In genomic region chr16:20868890-20869289, GRCh38 we compare ENCODE assay signal across 8 cellular contexts. TPM values are rescaled to one million over a fixed set of nuclear protein-coding genes. Genes with fewer than 3 reads are reported as not detected.
A peak's percentile ranks its signal among the peaks of the same experiment; 100 is the strongest.
DNase-seq lines count a peak whose midpoint lies in the region; ATAC-seq lines count a peak whose summit lies in the region.

No MANE protein-coding gene starts in this region.

- peaks cover 11% of the 10 kb centered on the region for H3K36me3 ChIP-seq in MG63

- CTCF ChIA-PET in T-cell (lab: Charles Lee) = no interaction called here

- intact Hi-C loops in left colon (cut with DNase I, micrococcal nuclease) = loop anchor here in 1 of 2 donors (10.0 kb wide), 1 partner anchor 46 kb away; no protein-coding TSS in a partner anchor
- intact Hi-C loops in activated CD4-positive, alpha-beta T cell treated with anti-CD3 and anti-CD28 coated beads, Interleukin-2, amount 10 ng/mL, durations not matched to agents 24 days and 14 days (cut with micrococcal nuclease) = no loop called here

- peak overlapping the region; percentile 11 for H3K27ac ChIP-seq in cingulate gyrus (ENCODE audit: low read depth, low read length)
- H3K27ac ChIP-seq in substantia nigra (ENCODE audit: low read depth, low read length, poor library complexity, severe bottlenecking) = peak overlapping the region; percentile 43

- H3K36me3 Mint-ChIP-seq in T-cell = peaks cover 23% of the 10 kb centered on the region
- peaks cover 36% of the 10 kb centered on the region for H3K36me3 Mint-ChIP-seq in activated CD4-positive, alpha-beta T cell treated with anti-CD3 and anti-CD28 coated beads, Interleukin-2, amount 10 ng/mL, durations not matched to agents 24 days and 14 days (ENCODE audit: low read depth)

- H3K4me3 ChIP-seq in MG63 = no peak overlapping the region

- POLR2A ChIA-PET in T-cell (lab: Charles Lee) = no interaction called here

- peak; percentile 99 for ATAC-seq in left colon
- ATAC-seq in T-cell (replicated peaks in 1 of 4) = no peak
- no peak for ATAC-seq in GM19023 (IDR thresholded peaks at IDR 0.05; ENCODE audit: unreplicated experiment)
- ATAC-seq in HG02763 (IDR thresholded peaks at IDR 0.05; ENCODE audit: unreplicated experiment) = no peak

- no peak overlapping the region for H3K27ac Mint-ChIP-seq in T-cell
- H3K27ac Mint-ChIP-seq in activated CD4-positive, alpha-beta T cell treated with anti-CD3 and anti-CD28 coated beads, Interleukin-2, amount 10 ng/mL, durations not matched to agents 24 days and 14 days = no peak overlapping the region

- H3K4me1 Mint-ChIP-seq in T-cell = peaks cover 23 to 53% (median 29%) of the 10 kb centered on the region in 3 donors
- peaks cover 59% of the 10 kb centered on the region for H3K4me1 Mint-ChIP-seq in activated CD4-positive, alpha-beta T cell treated with anti-CD3 and anti-CD28 coated beads, Interleukin-2, amount 10 ng/mL, durations not matched to agents 24 days and 14 days

- no peaks in the 10 kb centered on the region for H3K9me3 ChIP-seq in MG63

- no peak overlapping the region for H3K4me3 Mint-ChIP-seq in T-cell
- H3K4me3 Mint-ChIP-seq in activated CD4-positive, alpha-beta T cell treated with anti-CD3 and anti-CD28 coated beads, Interleukin-2, amount 10 ng/mL, durations not matched to agents 24 days and 14 days = no peak overlapping the region

- H3K9me3 Mint-ChIP-seq in T-cell = no peaks in the 10 kb centered on the region
- no peaks in the 10 kb centered on the region for H3K9me3 Mint-ChIP-seq in activated CD4-positive, alpha-beta T cell treated with anti-CD3 and anti-CD28 coated beads, Interleukin-2, amount 10 ng/mL, durations not matched to agents 24 days and 14 days

- no peaks in the 10 kb centered on the region for H3K27me3 ChIP-seq in MG63

- H3K27me3 Mint-ChIP-seq in T-cell = no peaks in the 10 kb centered on the region
- no peaks in the 10 kb centered on the region for H3K27me3 Mint-ChIP-seq in activated CD4-positive, alpha-beta T cell treated with anti-CD3 and anti-CD28 coated beads, Interleukin-2, amount 10 ng/mL, durations not matched to agents 24 days and 14 days

- DNase-seq in MG63 = peak; percentile 95
- peak; percentile 84 to 88 for DNase-seq in left colon
- peak in 47 of 49 donors; percentile 11 to 86 (median 71) for DNase-seq in substantia nigra (lab: John Stamatoyannopoulos, UW)
- DNase-seq in T-cell = no peak
- DNase-seq in activated CD4-positive, alpha-beta T cell treated with anti-CD3 and anti-CD28 coated beads, Interleukin-2, amount 10 ng/mL, durations not matched to agents 24 days and 14 days = no peak

RNA-seq across cellular contexts. Expression of gene DCUN1D3, which starts 31.3 kb away (rescaled TPM):
- 15.6 and 16.8 TPM in 2 replicates for total RNA-seq in MG63 (2014; rRNA removed; shearing (Covaris generic); ENCODE audit: low replicate concordance)
- 10 to 100 TPM; 12.4 to 14.0 TPM for total RNA-seq in left colon
- 1 to 10 TPM; 3.3 to 7.5 (median 5.7) TPM for total RNA-seq in T-cell
- total RNA-seq in activated CD4-positive, alpha-beta T cell treated with anti-CD3 and anti-CD28 coated beads, Interleukin-2, amount 10 ng/mL, durations not matched to agents 24 days and 14 days = 10.8 and 12.3 TPM in 2 replicates

RNA-seq across cellular contexts. Expression of gene LYRM1, which starts 31.7 kb away (rescaled TPM):
- 65.9 and 78.8 TPM in 2 replicates for total RNA-seq in MG63 (2014; rRNA removed; shearing (Covaris generic); ENCODE audit: low replicate concordance)
- total RNA-seq in left colon (10 to 100 TPM; 11.7 to 20.1 TPM), T-cell (10 to 100 TPM; 16.2 to 23.6 (median 19.6) TPM)
- 20.9 and 26.5 TPM in 2 replicates for total RNA-seq in activated CD4-positive, alpha-beta T cell treated with anti-CD3 and anti-CD28 coated beads, Interleukin-2, amount 10 ng/mL, durations not matched to agents 24 days and 14 days

Comparison
In these comparisons a context has a peak if more than half of its experiments do, and no peak if none do; other contexts are left out.
1. DNase-seq: peak in MG63 (single experiment), left colon (2 of 2) and substantia nigra (47 of 49); none in T-cell (0 of 34) and activated CD4-positive, alpha-beta T cell treated with anti-CD3 and anti-CD28 coated beads, Interleukin-2, amount 10 ng/mL, durations not matched to agents 24 days and 14 days (single experiment).